2 cellular contexts compared by ENCODE assay signal in the genomic region with DNA sequence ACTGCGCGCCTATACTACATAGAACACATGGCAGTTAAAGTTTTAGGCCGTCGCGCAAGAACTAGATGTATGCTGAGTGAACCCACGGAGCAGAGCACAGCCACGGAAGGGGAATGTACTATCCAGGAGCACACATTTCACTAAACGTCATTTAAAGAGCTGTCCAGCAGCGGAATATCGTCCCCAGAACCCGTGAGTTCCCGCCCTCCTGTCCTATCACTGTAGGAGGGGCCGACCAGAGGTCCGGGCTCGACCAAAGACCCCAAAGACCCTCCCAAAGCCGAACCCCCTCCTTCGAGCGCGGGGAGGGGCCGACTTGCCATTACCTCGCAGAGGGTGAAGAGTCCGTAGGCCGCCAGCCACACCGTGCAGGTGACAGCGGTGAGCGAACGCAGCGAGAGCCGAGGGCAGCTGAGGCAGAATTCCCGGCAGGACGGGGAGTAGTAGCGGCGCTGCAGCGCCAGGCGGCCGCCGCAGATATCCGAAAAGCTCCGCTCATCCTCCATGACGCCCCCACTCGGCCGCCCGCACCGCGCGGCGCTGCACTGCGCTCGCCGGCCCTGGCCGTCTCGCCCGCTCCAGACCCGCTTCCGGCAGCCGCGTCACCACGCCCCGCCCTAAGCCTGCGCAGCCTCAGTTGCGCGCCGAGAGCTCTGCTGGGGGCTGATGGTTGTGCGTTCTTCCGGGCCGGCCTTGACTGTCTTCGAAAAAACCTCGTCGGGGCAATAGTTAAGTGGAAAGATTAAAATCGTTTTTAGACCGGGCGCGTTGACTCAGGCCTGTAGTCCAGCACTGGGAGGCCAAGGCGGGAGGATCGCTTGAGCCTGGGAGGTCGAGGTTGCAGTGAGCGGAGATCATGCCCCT.
TF ChIP-seq lines count a peak whose summit lies in the region.

A gene with protein sequence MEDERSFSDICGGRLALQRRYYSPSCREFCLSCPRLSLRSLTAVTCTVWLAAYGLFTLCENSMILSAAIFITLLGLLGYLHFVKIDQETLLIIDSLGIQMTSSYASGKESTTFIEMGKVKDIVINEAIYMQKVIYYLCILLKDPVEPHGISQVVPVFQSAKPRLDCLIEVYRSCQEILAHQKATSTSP (minus strand): TSS at position 571 of the 864 bp plus-strand sequence. CDS start 65 bp downstream, at position 506.

TF ChIP-seq in IMR-90, 13 proteins besides CTCF, POLR2A, EP300 and RAD21 (continued from another document):
- 0 out of 2 replicates have a peak, but pooled peaks have one; percentile 28 for TF ChIP-seq MAZ (IDR thresholded peaks at IDR 0.05; ENCODE audit: borderline replicate concordance, low read depth, low read length)
- TF ChIP-seq RCOR1 (IDR thresholded peaks at IDR 0.05; ENCODE audit: insufficient replicate concordance, low read length): no peak
- no peak for TF ChIP-seq NFE2L2 (IDR thresholded peaks at IDR 0.05; ENCODE audit: low read depth, low read length)
- no peak for TF ChIP-seq FOS (IDR thresholded peaks at IDR 0.05; ENCODE audit: low read depth, low read length)
- TF ChIP-seq, protein P1, sequence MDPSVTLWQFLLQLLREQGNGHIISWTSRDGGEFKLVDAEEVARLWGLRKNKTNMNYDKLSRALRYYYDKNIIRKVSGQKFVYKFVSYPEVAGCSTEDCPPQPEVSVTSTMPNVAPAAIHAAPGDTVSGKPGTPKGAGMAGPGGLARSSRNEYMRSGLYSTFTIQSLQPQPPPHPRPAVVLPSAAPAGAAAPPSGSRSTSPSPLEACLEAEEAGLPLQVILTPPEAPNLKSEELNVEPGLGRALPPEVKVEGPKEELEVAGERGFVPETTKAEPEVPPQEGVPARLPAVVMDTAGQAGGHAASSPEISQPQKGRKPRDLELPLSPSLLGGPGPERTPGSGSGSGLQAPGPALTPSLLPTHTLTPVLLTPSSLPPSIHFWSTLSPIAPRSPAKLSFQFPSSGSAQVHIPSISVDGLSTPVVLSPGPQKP (IDR thresholded peaks at IDR 0.05; ENCODE audit: borderline replicate concordance, low read depth, low read length): no peak
- TF ChIP-seq MAFK (IDR thresholded peaks at IDR 0.05; ENCODE audit: low read depth, low read length): no peak
- TF ChIP-seq SMC3 (IDR thresholded peaks at IDR 0.05; ENCODE audit: low read depth, low read length): peak; percentile 40
- TF ChIP-seq CEBPB (IDR thresholded peaks at IDR 0.05; ENCODE audit: low read depth, low read length): no peak

TF ChIP-seq in PFSK-1, 5 proteins besides CTCF, POLR2A, EP300 and RAD21 (continued from another document):
- TF ChIP-seq REST (IDR thresholded peaks at IDR 0.05; ENCODE audit: insufficient read depth in 1 of 2, low read depth in 2 of 2, low read length in 2 of 2): peak; percentile 61 to 85; a peak in 3 of 4 replicates
- TF ChIP-seq TAF1 (IDR thresholded peaks at IDR 0.05; ENCODE audit: borderline replicate concordance, insufficient read depth, low read length): no peak
- peak; percentile 76 for TF ChIP-seq FOXP2 (optimal IDR thresholded peaks at IDR 0.05; ENCODE audit: borderline replicate concordance, extremely low read depth, extremely low read length, insufficient read depth)
